In the genomic region with DNA sequence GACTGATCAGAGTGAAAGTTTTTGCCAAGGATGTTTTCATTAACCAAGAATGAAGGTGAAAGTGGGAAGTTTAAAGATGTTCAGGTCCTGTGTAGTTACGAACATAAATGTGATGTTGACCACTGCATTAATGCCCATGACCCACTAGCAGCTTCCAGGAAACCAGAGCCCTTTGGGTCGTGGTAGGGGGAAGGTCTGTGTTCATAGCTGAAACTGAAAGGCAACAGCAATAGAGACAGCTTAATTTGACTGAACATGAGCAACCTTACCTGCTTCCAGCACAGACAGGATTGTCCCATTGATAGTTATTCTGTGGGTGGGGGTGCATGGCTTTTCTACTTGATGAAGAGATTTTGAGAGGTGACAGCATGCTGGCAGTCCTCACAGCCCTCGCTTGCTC, we compare ENCODE assay signal across 18 cellular contexts. TPM values are rescaled to one million over a fixed set of nuclear protein-coding genes. Genes with fewer than 3 reads are reported as not detected.
A peak's percentile ranks its signal among the peaks of the same experiment; 100 is the strongest.
DNase-seq lines count a peak whose midpoint lies in the region; ATAC-seq and TF ChIP-seq lines count a peak whose summit lies in the region.
"Had no signal": no experiment of that assay in that cellular context is flagged by ENCODE, and none has a peak within 500 bp of the region (broad histone marks: within the 10 kb centered on the region; RNA-seq: fewer than 3 reads in every experiment).

No MANE protein-coding gene starts in this region.

- H3K27me3 Mint-ChIP-seq in activated CD8-positive, alpha-beta T cell treated with anti-CD3 and anti-CD28 coated beads for 36 hours: no peaks in the 10 kb centered on the region
- no peaks in the 10 kb centered on the region for H3K27me3 Mint-ChIP-seq in natural killer cell treated with Interleukin-12 subunit alpha and Interleukin-12 subunit beta and Interleukin-15 and Interleukin-18, amount 100 ng/mL, for 72 hours

- H3K4me3 ChIP-seq in gastrocnemius medialis: no peak overlapping the region

- H3K27ac ChIP-seq in gastrocnemius medialis: peak overlapping the region in 2 of 4 donors; percentile 65 to 72
- H3K27ac ChIP-seq: KMS-11 had no signal

- no peak for TF ChIP-seq CTCF in activated CD8-positive, alpha-beta T cell treated with anti-CD3 and anti-CD28 coated beads for 36 hours (IDR thresholded peaks at IDR 0.05)
- no peak for TF ChIP-seq CTCF in gastrocnemius medialis (IDR thresholded peaks at IDR 0.05 in 4 of 5, conservative IDR thresholded peaks at IDR 0.05 in 1 of 5)

- intact Hi-C loops in activated CD8-positive, alpha-beta T cell treated with anti-CD3 and anti-CD28 coated beads for 36 hours (cut with micrococcal nuclease): no loop called here
- intact Hi-C loops in gastrocnemius medialis (cut with DNase I; ENCODE audit: low total_unique reads): no loop called here

- no peak overlapping the region for H3K4me3 Mint-ChIP-seq in activated CD8-positive, alpha-beta T cell treated with anti-CD3 and anti-CD28 coated beads for 36 hours
- H3K4me3 Mint-ChIP-seq in natural killer cell treated with Interleukin-12 subunit alpha and Interleukin-12 subunit beta and Interleukin-15 and Interleukin-18, amount 100 ng/mL, for 72 hours: no peak overlapping the region
- H3K4me3 Mint-ChIP-seq: endodermal cell had no signal

- in situ Hi-C loops in gastrocnemius medialis (cut with MboI; ENCODE audit: low sequenced_read_pairs in 4 of 4): no loop called here

- no peaks in the 10 kb centered on the region for H3K9me3 ChIP-seq in gastrocnemius medialis
- H3K9me3 ChIP-seq: SK-N-SH had no signal

- no peaks in the 10 kb centered on the region for H3K36me3 ChIP-seq in gastrocnemius medialis

- H3K4me1 ChIP-seq in gastrocnemius medialis: peaks cover 64 to 74% of the 10 kb centered on the region in 2 donors

- DNase-seq in activated CD8-positive, alpha-beta T cell treated with anti-CD3 and anti-CD28 coated beads for 36 hours: no peak
- DNase-seq in natural killer cell treated with Interleukin-12 subunit alpha and Interleukin-12 subunit beta and Interleukin-15 and Interleukin-18, amount 100 ng/mL, for 72 hours (ENCODE audit: low spot score): no peak
- no peak for DNase-seq in RKO (ENCODE audit: low spot score)
- DNase-seq in gastrocnemius medialis: no peak
- DNase-seq: activated naive CD4-positive, alpha-beta T cell; BE2C; DMS 273 treated with DMSO at 0.1 percent for 48 hours; endodermal cell; mammary epithelial cell; NCI-H1436; NCI-H446 treated with DMSO at 0.1 percent for 48 hours; occipital lobe; OCI-M1; SK-N-SH had no signal

- H3K27me3 ChIP-seq in gastrocnemius medialis: no peaks in the 10 kb centered on the region
- H3K27me3 ChIP-seq: BE2C had no signal

- CTCF ChIA-PET in activated CD8-positive, alpha-beta T cell treated with anti-CD3 and anti-CD28 coated beads for 36 hours (lab: Charles Lee): interaction anchor here (1.1 to 1.7 kb wide), 2 partner anchors 10 to 17 kb away, joined by 6 read pairs; no protein-coding TSS in a partner anchor

- POLR2A ChIA-PET in activated CD8-positive, alpha-beta T cell treated with anti-CD3 and anti-CD28 coated beads for 36 hours (lab: Charles Lee): no interaction called here

- ATAC-seq in GM18907 (IDR thresholded peaks at IDR 0.05; ENCODE audit: unreplicated experiment) (peak; percentile 67), GM21723 (IDR thresholded peaks at IDR 0.05; ENCODE audit: unreplicated experiment) (peak; percentile 56), GM21367 (IDR thresholded peaks at IDR 0.05; ENCODE audit: unreplicated experiment) (no peak), gastrocnemius medialis (no peak)
- ATAC-seq in activated CD8-positive, alpha-beta T cell treated with anti-CD3 and anti-CD28 coated beads for 36 hours: no peak
- ATAC-seq in natural killer cell treated with Interleukin-12 subunit alpha and Interleukin-12 subunit beta and Interleukin-15 and Interleukin-18, amount 100 ng/mL, for 72 hours: peak in 1 of 2 donors; percentile 53

- peaks cover 44% of the 10 kb centered on the region for H3K36me3 Mint-ChIP-seq in activated CD8-positive, alpha-beta T cell treated with anti-CD3 and anti-CD28 coated beads for 36 hours (ENCODE audit: low read depth)
- peaks cover 5% of the 10 kb centered on the region for H3K36me3 Mint-ChIP-seq in natural killer cell treated with Interleukin-12 subunit alpha and Interleukin-12 subunit beta and Interleukin-15 and Interleukin-18, amount 100 ng/mL, for 72 hours

- peak overlapping the region; percentile 76 for H3K27ac Mint-ChIP-seq in activated CD8-positive, alpha-beta T cell treated with anti-CD3 and anti-CD28 coated beads for 36 hours
- peak overlapping the region; percentile 9 to 43 for H3K27ac Mint-ChIP-seq in natural killer cell treated with Interleukin-12 subunit alpha and Interleukin-12 subunit beta and Interleukin-15 and Interleukin-18, amount 100 ng/mL, for 72 hours
- H3K27ac Mint-ChIP-seq: endodermal cell had no signal

- H3K9me3 Mint-ChIP-seq in activated CD8-positive, alpha-beta T cell treated with anti-CD3 and anti-CD28 coated beads for 36 hours: no peaks in the 10 kb centered on the region
- H3K9me3 Mint-ChIP-seq in natural killer cell treated with Interleukin-12 subunit alpha and Interleukin-12 subunit beta and Interleukin-15 and Interleukin-18, amount 100 ng/mL, for 72 hours: no peaks in the 10 kb centered on the region

- TF ChIP-seq POLR2A in gastrocnemius medialis (IDR thresholded peaks at IDR 0.05): no peak

- H3K4me1 Mint-ChIP-seq in activated CD8-positive, alpha-beta T cell treated with anti-CD3 and anti-CD28 coated beads for 36 hours (ENCODE audit: low read depth): peaks cover 69% of the 10 kb centered on the region
- peaks cover 51 to 55% of the 10 kb centered on the region in 2 donors for H3K4me1 Mint-ChIP-seq in natural killer cell treated with Interleukin-12 subunit alpha and Interleukin-12 subunit beta and Interleukin-15 and Interleukin-18, amount 100 ng/mL, for 72 hours (ENCODE audit: low read depth in 2 of 2)

RNA-seq across cellular contexts. Expression of a gene that starts 21.1 kb away (rescaled TPM):
- 10 to 100 TPM; 92.8 to 95.6 TPM for total RNA-seq in activated CD8-positive, alpha-beta T cell treated with anti-CD3 and anti-CD28 coated beads for 36 hours
- total RNA-seq in natural killer cell treated with Interleukin-12 subunit alpha and Interleukin-12 subunit beta and Interleukin-15 and Interleukin-18, amount 100 ng/mL, for 72 hours: 100 to 1,000 TPM; 114 to 120 TPM
- 100 to 1,000 TPM; 139 to 173 (median 146) TPM for total RNA-seq in gastrocnemius medialis

Comparison
In these comparisons a context has a peak if more than half of its experiments do, and no peak if none do; other contexts are left out.
1. ATAC-seq: peak in GM18907 (single experiment) and GM21723 (single experiment); none in activated CD8-positive, alpha-beta T cell treated with anti-CD3 and anti-CD28 coated beads for 36 hours (single experiment), GM21367 (single experiment) and gastrocnemius medialis (0 of 2).